1 cellular context compared by ENCODE assay signal in the genomic region with DNA sequence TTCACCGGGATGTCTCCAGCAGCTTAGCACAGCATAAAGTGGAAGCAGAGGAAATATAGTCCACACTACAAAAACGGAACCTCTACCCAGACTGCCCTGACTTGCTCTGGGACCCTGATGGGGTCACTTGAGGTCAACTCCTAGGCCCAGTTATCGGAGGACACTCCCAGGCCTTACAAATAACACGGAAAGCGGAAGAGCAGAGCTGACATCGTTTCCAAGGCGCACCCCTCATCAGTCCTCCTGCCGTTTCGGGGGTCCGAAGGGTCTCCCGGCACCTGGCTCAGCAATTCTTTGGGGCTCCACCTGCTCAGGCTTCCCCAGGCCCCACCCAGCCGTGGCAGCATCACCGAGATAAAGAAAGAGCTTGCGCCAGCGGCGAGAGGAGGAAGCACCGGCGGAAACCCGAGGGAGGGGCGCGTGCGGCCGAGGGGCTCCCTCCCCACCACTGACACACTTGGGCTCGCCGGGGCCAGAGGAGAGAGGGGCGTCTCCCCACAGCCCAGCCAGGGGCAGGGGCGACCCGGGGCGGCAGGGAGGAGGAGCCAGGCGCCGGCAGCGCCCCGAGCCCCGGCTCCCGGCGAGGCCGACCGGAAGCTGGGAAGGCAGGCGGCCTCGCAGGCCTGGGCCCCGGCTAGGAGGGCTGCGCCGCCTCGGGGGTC.
TF ChIP-seq lines count a peak whose summit lies in the region.

No MANE protein-coding gene starts in this region.

TF ChIP-seq in HEK293, 187 proteins besides CTCF, POLR2A, EP300 and RAD21 (continued from another document):
- TF ChIP-seq ZNF341 (tag by site-specific recombination; IDR thresholded peaks at IDR 0.05; ENCODE audit: low read depth): peak; percentile 28; the same call in 1 of the 2 replicates
- TF ChIP-seq, protein P1, sequence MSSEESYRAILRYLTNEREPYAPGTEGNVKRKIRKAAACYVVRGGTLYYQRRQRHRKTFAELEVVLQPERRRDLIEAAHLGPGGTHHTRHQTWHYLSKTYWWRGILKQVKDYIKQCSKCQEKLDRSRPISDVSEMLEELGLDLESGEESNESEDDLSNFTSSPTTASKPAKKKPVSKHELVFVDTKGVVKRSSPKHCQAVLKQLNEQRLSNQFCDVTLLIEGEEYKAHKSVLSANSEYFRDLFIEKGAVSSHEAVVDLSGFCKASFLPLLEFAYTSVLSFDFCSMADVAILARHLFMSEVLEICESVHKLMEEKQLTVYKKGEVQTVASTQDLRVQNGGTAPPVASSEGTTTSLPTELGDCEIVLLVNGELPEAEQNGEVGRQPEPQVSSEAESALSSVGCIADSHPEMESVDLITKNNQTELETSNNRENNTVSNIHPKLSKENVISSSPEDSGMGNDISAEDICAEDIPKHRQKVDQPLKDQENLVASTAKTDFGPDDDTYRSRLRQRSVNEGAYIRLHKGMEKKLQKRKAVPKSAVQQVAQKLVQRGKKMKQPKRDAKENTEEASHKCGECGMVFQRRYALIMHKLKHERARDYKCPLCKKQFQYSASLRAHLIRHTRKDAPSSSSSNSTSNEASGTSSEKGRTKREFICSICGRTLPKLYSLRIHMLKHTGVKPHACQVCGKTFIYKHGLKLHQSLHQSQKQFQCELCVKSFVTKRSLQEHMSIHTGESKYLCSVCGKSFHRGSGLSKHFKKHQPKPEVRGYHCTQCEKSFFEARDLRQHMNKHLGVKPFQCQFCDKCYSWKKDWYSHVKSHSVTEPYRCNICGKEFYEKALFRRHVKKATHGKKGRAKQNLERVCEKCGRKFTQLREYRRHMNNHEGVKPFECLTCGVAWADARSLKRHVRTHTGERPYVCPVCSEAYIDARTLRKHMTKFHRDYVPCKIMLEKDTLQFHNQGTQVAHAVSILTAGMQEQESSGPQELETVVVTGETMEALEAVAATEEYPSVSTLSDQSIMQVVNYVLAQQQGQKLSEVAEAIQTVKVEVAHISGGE (tag by site-specific recombination; conservative IDR thresholded peaks at IDR 0.05; ENCODE audit: low read depth): peak; percentile 15; the same call in 1 of the 2 replicates
- no peak for TF ChIP-seq ZNF146 (tag by site-specific recombination; IDR thresholded peaks at IDR 0.05)
- TF ChIP-seq ZNF416 (tag by site-specific recombination; IDR thresholded peaks at IDR 0.05): no peak
- TF ChIP-seq ZNF398 (tag by site-specific recombination; IDR thresholded peaks at IDR 0.05): 0 out of 2 replicates have a peak, but pooled peaks have one; percentile 3
- TF ChIP-seq ZBTB7A (tag by site-specific recombination; IDR thresholded peaks at IDR 0.05; ENCODE audit: low read depth): no peak
- no peak for TF ChIP-seq ZSCAN23 (tag by site-specific recombination; IDR thresholded peaks at IDR 0.05)
- no peak for TF ChIP-seq OSR2 (tag by site-specific recombination; IDR thresholded peaks at IDR 0.05)
